ENCODE assay signal across 22 cellular contexts in genomic region chr3:16102187-16102561, GRCh38.
DNase-seq lines count a peak whose midpoint lies in the region; ATAC-seq and TF ChIP-seq lines count a peak whose summit lies in the region.
"Had no signal": no experiment of that assay in that cellular context is flagged by ENCODE, and none has a peak within 500 bp of the region (broad histone marks: within the 10 kb centered on the region; RNA-seq: fewer than 3 reads in every experiment).

No MANE protein-coding gene starts in this region.

- peaks cover 5% of the 10 kb centered on the region; the same call in 2 of the 3 replicates for H3K4me1 Mint-ChIP-seq in GM23338

- no peak overlapping the region for H3K4me3 ChIP-seq in GM23338
- H3K4me3 ChIP-seq in RWPE2 (ENCODE audit: severe bottlenecking), result no peak overlapping the region
- H3K4me3 ChIP-seq in esophagus (ENCODE audit: low read depth in 1 of 2, low read length in 2 of 2), result no peak overlapping the region
- H3K4me3 ChIP-seq in gastrocnemius medialis, result no peak overlapping the region
- H3K4me3 ChIP-seq: cardiac muscle cell, HAP-1, MG63 had no signal

- TF ChIP-seq CTCF in GM23338 (conservative IDR thresholded peaks at IDR 0.05; ENCODE audit: low read depth in 2 of 2) (no peak), RWPE2 (IDR thresholded peaks at IDR 0.05; ENCODE audit: poor library complexity, severe bottlenecking) (no peak), gastrocnemius medialis (IDR thresholded peaks at IDR 0.05 in 4 of 5, conservative IDR thresholded peaks at IDR 0.05 in 1 of 5) (no peak)

- peaks cover 5% of the 10 kb centered on the region; the same call in 1 of the 2 replicates for H3K9me2 ChIP-seq in GM23338 (ENCODE audit: insufficient read depth)

- H3K4me1 ChIP-seq in GM23338 (ENCODE audit: insufficient read depth) (no peaks in the 10 kb centered on the region), RWPE2 (ENCODE audit: insufficient read depth, poor library complexity, severe bottlenecking) (peaks cover 10% of the 10 kb centered on the region), esophagus (ENCODE audit: control insufficient read depth in 2 of 2, insufficient read depth in 2 of 2, low read length in 1 of 2) (no peaks in the 10 kb centered on the region), gastrocnemius medialis (peaks cover 0 to 9% of the 10 kb centered on the region in 2 donors)
- H3K4me1 ChIP-seq: HAP-1 had no signal

- H3K9me3 ChIP-seq in RWPE2 (ENCODE audit: severe bottlenecking), result peaks cover 6% of the 10 kb centered on the region
- H3K9me3 ChIP-seq in esophagus (ENCODE audit: control insufficient read depth in 2 of 2, insufficient read depth in 1 of 2, low read depth in 1 of 2, low read length in 1 of 2), result no peaks in the 10 kb centered on the region
- H3K9me3 ChIP-seq in gastrocnemius medialis, result no peaks in the 10 kb centered on the region
- H3K9me3 ChIP-seq: HAP-1 had no signal

- intact Hi-C loops in gastrocnemius medialis (cut with DNase I; ENCODE audit: low total_unique reads), result no loop called here

- ATAC-seq in GM23338, result no peak
- no peak for ATAC-seq in RWPE2 (ENCODE audit: low read depth)
- no peak for ATAC-seq in gastrocnemius medialis
- ATAC-seq: WTC11 had no signal

- peaks cover 5% of the 10 kb centered on the region; the same call in 1 of the 3 replicates for H3K9me3 Mint-ChIP-seq in GM23338

- no peak for TF ChIP-seq POLR2A in gastrocnemius medialis (IDR thresholded peaks at IDR 0.05)

- DNase-seq in GM23338 (ENCODE audit: low spot score), result no peak
- no peak for DNase-seq in RWPE2 (ENCODE audit: low spot score)
- no peak for DNase-seq in gastrocnemius medialis
- no peak for DNase-seq in NCI-H1930 (lab: John Stamatoyannopoulos, UW)
- no peak for DNase-seq in cerebellar cortex (ENCODE audit: low spot score)
- DNase-seq in SKM-1 (lab: John Stamatoyannopoulos, UW; ENCODE audit: unreplicated experiment), result no peak
- DNase-seq in DMS79 (lab: John Stamatoyannopoulos, UW), result no peak
- DNase-seq: activated gamma-delta T cell; activated T-cell treated with anti-CD3 and anti-CD28 coated beads for 4 hours; AML-193; MG63; NCI-H1436; NCI-H2171; OCI-M1; stimulated activated CD8-positive, alpha-beta memory T cell treated with anti-CD3 and anti-CD28 coated beads, Interleukin-4, amount 100 ng/mL, for 48 hours; T-helper 9 cell had no signal

- H3K4me3 Mint-ChIP-seq in GM23338, result no peak overlapping the region
- H3K4me3 Mint-ChIP-seq: activated CD4-positive, alpha-beta memory T cell treated with anti-CD3 and anti-CD28 coated beads for 36 hours; WTC11 had no signal

- peak overlapping the region; percentile 56; the same call in 1 of the 2 replicates for H2AFZ ChIP-seq in GM23338

- H3K27ac ChIP-seq in GM23338 (ENCODE audit: low read depth) (no peak overlapping the region), RWPE2 (ENCODE audit: poor library complexity, severe bottlenecking) (peak overlapping the region; percentile 93), esophagus (ENCODE audit: low read depth in 2 of 2, low read length in 1 of 2) (peak overlapping the region; percentile 26 to 84), gastrocnemius medialis (peak overlapping the region in 3 of 4 donors; percentile 0 to 50 (median 46))
- H3K27ac ChIP-seq: cardiac muscle cell, HL-60 had no signal

- H3K36me3 ChIP-seq in GM23338 (ENCODE audit: insufficient read depth), result no peaks in the 10 kb centered on the region
- H3K36me3 ChIP-seq in RWPE2 (ENCODE audit: low read depth), result no peaks in the 10 kb centered on the region
- H3K36me3 ChIP-seq in esophagus (ENCODE audit: control insufficient read depth in 2 of 2, insufficient read depth in 2 of 2, low read length in 1 of 2), result no peaks in the 10 kb centered on the region
- H3K36me3 ChIP-seq in gastrocnemius medialis, result no peaks in the 10 kb centered on the region
- H3K36me3 ChIP-seq: cardiac muscle cell, HAP-1, MG63 had no signal

- no peak overlapping the region for H3K4me2 ChIP-seq in GM23338

- H3K79me2 ChIP-seq in GM23338 (replicated peaks; ENCODE audit: insufficient read depth), result no peaks in the 10 kb centered on the region

- H3F3A ChIP-seq in GM23338 (replicated peaks; ENCODE audit: low read depth), result no peaks in the 10 kb centered on the region

- in situ Hi-C loops in gastrocnemius medialis (cut with MboI; ENCODE audit: low sequenced_read_pairs in 4 of 4), result no loop called here

- H3K27me3 Mint-ChIP-seq in GM23338 (ENCODE audit: insufficient read depth, low read depth, poor library complexity), result peaks cover 1% of the 10 kb centered on the region

- H3K36me3 Mint-ChIP-seq in GM23338 (ENCODE audit: low read depth), result no peaks in the 10 kb centered on the region
- H3K36me3 Mint-ChIP-seq: activated CD4-positive, alpha-beta memory T cell treated with anti-CD3 and anti-CD28 coated beads for 36 hours; WTC11 had no signal

- WGBS in esophagus, 2 donors, result 79 to 88% methylated on average over 2 of the region's 2 CpGs

- no peaks in the 10 kb centered on the region for H3K27me3 ChIP-seq in GM23338 (ENCODE audit: insufficient read depth)
- H3K27me3 ChIP-seq in RWPE2 (ENCODE audit: insufficient read depth, poor library complexity, severe bottlenecking), result no peaks in the 10 kb centered on the region
- H3K27me3 ChIP-seq in esophagus (ENCODE audit: control insufficient read depth in 1 of 2, insufficient read depth in 2 of 2, low read length in 2 of 2), result no peaks in the 10 kb centered on the region
- H3K27me3 ChIP-seq in gastrocnemius medialis, result no peaks in the 10 kb centered on the region
- H3K27me3 ChIP-seq: cardiac muscle cell, MG63 had no signal

- no peak overlapping the region for H3K27ac Mint-ChIP-seq in GM23338
- H3K27ac Mint-ChIP-seq: activated CD4-positive, alpha-beta memory T cell treated with anti-CD3 and anti-CD28 coated beads for 36 hours had no signal

- H4K20me1 ChIP-seq in GM23338 (replicated peaks; ENCODE audit: insufficient read depth), result no peaks in the 10 kb centered on the region

TF ChIP-seq in GM23338, 12 proteins besides CTCF, POLR2A, EP300 and RAD21 (continues in another document):
- TF ChIP-seq POLR2AphosphoS5 (IDR thresholded peaks at IDR 0.05; ENCODE audit: low read depth) (no peak), EZH2phosphoT487 (IDR thresholded peaks at IDR 0.05; ENCODE audit: unreplicated experiment) (no peak), ZNF331 (CRISPR knock-in tag; IDR thresholded peaks at IDR 0.05; ENCODE audit: low read depth) (no peak), EZH2 (IDR thresholded peaks at IDR 0.05; ENCODE audit: low read depth, unreplicated experiment) (no peak), ZNF114 (CRISPR knock-in tag; IDR thresholded peaks at IDR 0.05) (no peak), JUNB (IDR thresholded peaks at IDR 0.05; ENCODE audit: unreplicated experiment) (no peak)
- TF ChIP-seq, protein P1, sequence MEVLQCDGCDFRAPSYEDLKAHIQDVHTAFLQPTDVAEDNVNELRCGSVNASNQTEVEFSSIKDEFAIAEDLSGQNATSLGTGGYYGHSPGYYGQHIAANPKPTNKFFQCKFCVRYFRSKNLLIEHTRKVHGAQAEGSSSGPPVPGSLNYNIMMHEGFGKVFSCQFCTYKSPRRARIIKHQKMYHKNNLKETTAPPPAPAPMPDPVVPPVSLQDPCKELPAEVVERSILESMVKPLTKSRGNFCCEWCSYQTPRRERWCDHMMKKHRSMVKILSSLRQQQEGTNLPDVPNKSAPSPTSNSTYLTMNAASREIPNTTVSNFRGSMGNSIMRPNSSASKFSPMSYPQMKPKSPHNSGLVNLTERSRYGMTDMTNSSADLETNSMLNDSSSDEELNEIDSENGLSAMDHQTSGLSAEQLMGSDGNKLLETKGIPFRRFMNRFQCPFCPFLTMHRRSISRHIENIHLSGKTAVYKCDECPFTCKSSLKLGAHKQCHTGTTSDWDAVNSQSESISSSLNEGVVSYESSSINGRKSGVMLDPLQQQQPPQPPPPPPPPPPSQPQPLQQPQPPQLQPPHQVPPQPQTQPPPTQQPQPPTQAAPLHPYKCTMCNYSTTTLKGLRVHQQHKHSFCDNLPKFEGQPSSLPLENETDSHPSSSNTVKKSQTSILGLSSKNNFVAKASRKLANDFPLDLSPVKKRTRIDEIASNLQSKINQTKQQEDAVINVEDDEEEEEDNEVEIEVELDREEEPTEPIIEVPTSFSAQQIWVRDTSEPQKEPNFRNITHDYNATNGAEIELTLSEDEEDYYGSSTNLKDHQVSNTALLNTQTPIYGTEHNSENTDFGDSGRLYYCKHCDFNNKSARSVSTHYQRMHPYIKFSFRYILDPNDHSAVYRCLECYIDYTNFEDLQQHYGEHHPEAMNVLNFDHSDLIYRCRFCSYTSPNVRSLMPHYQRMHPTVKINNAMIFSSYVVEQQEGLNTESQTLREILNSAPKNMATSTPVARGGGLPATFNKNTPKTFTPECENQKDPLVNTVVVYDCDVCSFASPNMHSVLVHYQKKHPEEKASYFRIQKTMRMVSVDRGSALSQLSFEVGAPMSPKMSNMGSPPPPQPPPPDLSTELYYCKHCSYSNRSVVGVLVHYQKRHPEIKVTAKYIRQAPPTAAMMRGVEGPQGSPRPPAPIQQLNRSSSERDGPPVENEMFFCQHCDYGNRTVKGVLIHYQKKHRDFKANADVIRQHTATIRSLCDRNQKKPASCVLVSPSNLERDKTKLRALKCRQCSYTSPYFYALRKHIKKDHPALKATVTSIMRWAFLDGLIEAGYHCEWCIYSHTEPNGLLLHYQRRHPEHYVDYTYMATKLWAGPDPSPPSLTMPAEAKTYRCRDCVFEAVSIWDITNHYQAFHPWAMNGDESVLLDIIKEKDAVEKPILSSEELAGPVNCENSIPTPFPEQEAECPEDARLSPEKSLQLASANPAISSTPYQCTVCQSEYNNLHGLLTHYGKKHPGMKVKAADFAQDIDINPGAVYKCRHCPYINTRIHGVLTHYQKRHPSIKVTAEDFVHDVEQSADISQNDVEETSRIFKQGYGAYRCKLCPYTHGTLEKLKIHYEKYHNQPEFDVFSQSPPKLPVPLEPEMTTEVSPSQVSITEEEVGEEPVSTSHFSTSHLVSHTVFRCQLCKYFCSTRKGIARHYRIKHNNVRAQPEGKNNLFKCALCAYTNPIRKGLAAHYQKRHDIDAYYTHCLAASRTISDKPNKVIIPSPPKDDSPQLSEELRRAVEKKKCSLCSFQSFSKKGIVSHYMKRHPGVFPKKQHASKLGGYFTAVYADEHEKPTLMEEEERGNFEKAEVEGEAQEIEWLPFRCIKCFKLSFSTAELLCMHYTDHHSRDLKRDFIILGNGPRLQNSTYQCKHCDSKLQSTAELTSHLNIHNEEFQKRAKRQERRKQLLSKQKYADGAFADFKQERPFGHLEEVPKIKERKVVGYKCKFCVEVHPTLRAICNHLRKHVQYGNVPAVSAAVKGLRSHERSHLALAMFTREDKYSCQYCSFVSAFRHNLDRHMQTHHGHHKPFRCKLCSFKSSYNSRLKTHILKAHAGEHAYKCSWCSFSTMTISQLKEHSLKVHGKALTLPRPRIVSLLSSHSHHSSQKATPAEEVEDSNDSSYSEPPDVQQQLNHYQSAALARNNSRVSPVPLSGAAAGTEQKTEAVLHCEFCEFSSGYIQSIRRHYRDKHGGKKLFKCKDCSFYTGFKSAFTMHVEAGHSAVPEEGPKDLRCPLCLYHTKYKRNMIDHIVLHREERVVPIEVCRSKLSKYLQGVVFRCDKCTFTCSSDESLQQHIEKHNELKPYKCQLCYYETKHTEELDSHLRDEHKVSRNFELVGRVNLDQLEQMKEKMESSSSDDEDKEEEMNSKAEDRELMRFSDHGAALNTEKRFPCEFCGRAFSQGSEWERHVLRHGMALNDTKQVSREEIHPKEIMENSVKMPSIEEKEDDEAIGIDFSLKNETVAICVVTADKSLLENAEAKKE (CRISPR knock-in tag; IDR thresholded peaks at IDR 0.05), result no peak
